In genomic region chrX:71210829-71211228, GRCh38 we compare ENCODE assay signal across 17 cellular contexts. TPM values are rescaled to one million over a fixed set of nuclear protein-coding genes. Genes with fewer than 3 reads are reported as not detected.
DNase-seq lines count a peak whose midpoint lies in the region; ATAC-seq, FAIRE-seq and TF ChIP-seq lines count a peak whose summit lies in the region.
"Had no signal": no experiment of that assay in that cellular context is flagged by ENCODE, and none has a peak within 500 bp of the region (broad histone marks: within the 10 kb centered on the region; RNA-seq: fewer than 3 reads in every experiment).

No MANE protein-coding gene starts in this region.

- TF ChIP-seq POLR2A in HepG2 (IDR thresholded peaks at IDR 0.05; ENCODE audit: insufficient read depth in 1 of 2, low read depth in 2 of 2, low read length in 2 of 2) (no peak), right lobe of liver (IDR thresholded peaks at IDR 0.05) (no peak), upper lobe of left lung (IDR thresholded peaks at IDR 0.05) (no peak)

- H3K4me2 ChIP-seq in HepG2 (ENCODE audit: low read depth, low read length) (no peak overlapping the region), fibroblast of lung (ENCODE audit: extremely low read depth, insufficient read depth, low read length) (no peak overlapping the region)

- no peaks in the 10 kb centered on the region for H3K36me3 ChIP-seq in HepG2 (replicated peaks in 1 of 2; ENCODE audit: control insufficient read depth in 1 of 2, insufficient read depth in 2 of 2, low read length in 2 of 2)
- no peaks in the 10 kb centered on the region for H3K36me3 ChIP-seq in right lobe of liver
- H3K36me3 ChIP-seq in MG63: no peaks in the 10 kb centered on the region
- no peaks in the 10 kb centered on the region for H3K36me3 ChIP-seq in fibroblast of lung (ENCODE audit: control insufficient read depth, insufficient read depth, low read length)
- H3K36me3 ChIP-seq in upper lobe of left lung: no peaks in the 10 kb centered on the region

- H3K9me3 ChIP-seq in HepG2 (ENCODE audit: low read length) (no peaks in the 10 kb centered on the region), right lobe of liver (no peaks in the 10 kb centered on the region), MG63 (no peaks in the 10 kb centered on the region), fibroblast of lung (ENCODE audit: control insufficient read depth, insufficient read depth, low read depth, low read length) (no peaks in the 10 kb centered on the region), upper lobe of left lung (no peaks in the 10 kb centered on the region)

- H3K27ac ChIP-seq in HepG2 (ENCODE audit: extremely low read length, insufficient read depth, low read length): no peak overlapping the region
- H3K27ac ChIP-seq in right lobe of liver: no peak overlapping the region
- H3K27ac ChIP-seq in fibroblast of lung (ENCODE audit: insufficient read depth, low read length): no peak overlapping the region
- no peak overlapping the region for H3K27ac ChIP-seq in upper lobe of left lung
- H3K27ac ChIP-seq: HL-60 had no signal

- in situ Hi-C loops in HepG2 (cut with HindIII; ENCODE audit: extremely low pct_ligation_motif_present, low pct_unique_long_range_greater_than_20kb): no loop called here

- no peaks in the 10 kb centered on the region; a peak in 1 of 5 replicates for H3K27me3 ChIP-seq in HepG2 (ENCODE audit: control insufficient read depth in 1 of 2, insufficient read depth in 2 of 2, low read length in 2 of 2)
- H3K27me3 ChIP-seq in right lobe of liver: no peaks in the 10 kb centered on the region
- no peaks in the 10 kb centered on the region for H3K27me3 ChIP-seq in MG63
- H3K27me3 ChIP-seq in fibroblast of lung (ENCODE audit: control insufficient read depth, insufficient read depth, low read length): no peaks in the 10 kb centered on the region
- no peaks in the 10 kb centered on the region for H3K27me3 ChIP-seq in upper lobe of left lung

- POLR2A ChIA-PET in HepG2 (lab: Yijun Ruan, JAX): no interaction called here

- no peak for TF ChIP-seq RAD21 in HepG2 (CRISPR knock-in tag; IDR thresholded peaks at IDR 0.05)

- no peak overlapping the region for H3K9ac ChIP-seq in HepG2 (ENCODE audit: insufficient read depth, low read depth, low read length)
- no peak overlapping the region for H3K9ac ChIP-seq in fibroblast of lung (ENCODE audit: insufficient read depth, low read length)

- WGBS in HepG2 (ENCODE audit: low lambda C conversion rate): 83% methylated on average over 3 of the region's 4 CpGs
- 60% methylated on average over 2 of the region's 4 CpGs for WGBS in right lobe of liver (ENCODE audit: insufficient coverage, low coverage, low lambda C conversion rate, missing lambda C conversion rate)
- WGBS in upper lobe of left lung, 2 donors: 83 to 88% methylated on average over 4 of the region's 4 CpGs

- H3K4me3 ChIP-seq in HepG2 (replicated peaks in 1 of 3; ENCODE audit: insufficient read depth in 1 of 3, low read depth in 2 of 3, low read length in 3 of 3): no peak overlapping the region
- no peak overlapping the region for H3K4me3 ChIP-seq in right lobe of liver
- no peak overlapping the region for H3K4me3 ChIP-seq in MG63
- no peak overlapping the region for H3K4me3 ChIP-seq in fibroblast of lung (replicated peaks in 1 of 4; ENCODE audit: control extremely low read depth in 1 of 4, insufficient read depth in 1 of 4, low read depth in 3 of 4, low read length in 4 of 4)
- H3K4me3 ChIP-seq in upper lobe of left lung: no peak overlapping the region

- CTCF ChIA-PET in HepG2 (lab: Yijun Ruan, JAX; ENCODE audit: low intra/inter-chr PET ratio, low total read pairs): no interaction called here

- FAIRE-seq in HepG2 (lab: Jason Lieb, UNC): no peak

- TF ChIP-seq CTCF in HepG2 (CRISPR knock-in tag; IDR thresholded peaks at IDR 0.05) (no peak), right lobe of liver (IDR thresholded peaks at IDR 0.05) (no peak), fibroblast of lung (conservative IDR thresholded peaks at IDR 0.05 in 1 of 2, IDR thresholded peaks at IDR 0.05 in 1 of 2; ENCODE audit: low read depth in 1 of 2, low read length in 2 of 2) (no peak), upper lobe of left lung (IDR thresholded peaks at IDR 0.05) (no peak)

- H3K4me1 ChIP-seq in HepG2 (ENCODE audit: insufficient read depth, low read length) (peaks cover 26% of the 10 kb centered on the region), right lobe of liver (peaks cover 0 to 21% (median 9%) of the 10 kb centered on the region in 4 donors), fibroblast of lung (ENCODE audit: control insufficient read depth, extremely low read depth, insufficient read depth, low read length) (no peaks in the 10 kb centered on the region), upper lobe of left lung (no peaks in the 10 kb centered on the region)

- peaks cover 6% of the 10 kb centered on the region for H3K79me2 ChIP-seq in HepG2 (ENCODE audit: insufficient read depth, low read length)
- H3K79me2 ChIP-seq in fibroblast of lung (ENCODE audit: control insufficient read depth, insufficient read depth, low read length): no peaks in the 10 kb centered on the region

- intact Hi-C loops in HepG2 (cut with micrococcal nuclease; ENCODE audit: unreplicated experiment): no loop called here
- intact Hi-C loops in right lobe of liver (cut with DNase I): no loop called here

- H4K20me1 ChIP-seq in HepG2 (ENCODE audit: insufficient read depth, low read length) (no peaks in the 10 kb centered on the region), fibroblast of lung (ENCODE audit: control insufficient read depth, extremely low read depth, insufficient read depth, low read length) (no peaks in the 10 kb centered on the region)

- no peak for TF ChIP-seq EP300 in HepG2 (IDR thresholded peaks at IDR 0.05; ENCODE audit: low read depth in 2 of 2, low read length in 2 of 2)
- no peak for TF ChIP-seq EP300 in HepG2 (CRISPR knock-in tag; IDR thresholded peaks at IDR 0.05; ENCODE audit: borderline replicate concordance)
- TF ChIP-seq EP300 in upper lobe of left lung (IDR thresholded peaks at IDR 0.05): no peak

- BruUV-seq in HepG2 (replicated peaks; lab: Mats Ljungman, UMichigan): no TSS peak

- DNase-seq in HepG2 (ENCODE audit: low spot score) (no peak), right lobe of liver (no peak), MG63 (peak; percentile 47), fibroblast of lung (ENCODE audit: low read depth in 2 of 2) (peak; percentile 34), stromal cell of bone marrow (ENCODE audit: low read depth) (peak; percentile 70), upper lobe of left lung (no peak), SHP77 (lab: John Stamatoyannopoulos, UW) (no peak), NCI-H510A (lab: John Stamatoyannopoulos, UW) (no peak)
- DNase-seq: 8988T, GF-D8, H9, KBM-7, NCI-H1436, NCI-H2029 treated with DMSO at 0.1 percent for 48 hours, NCI-H774 had no signal

- ATAC-seq in HepG2 (no peak), right lobe of liver (no peak), upper lobe of left lung (ENCODE audit: low FRiP score in 2 of 2) (no peak)

- H2AFZ ChIP-seq in HepG2 (ENCODE audit: low read length) (no peak overlapping the region), fibroblast of lung (ENCODE audit: low read length) (no peak overlapping the region)

RNA-seq across cellular contexts. Expression of gene GJB1, which starts 12.2 kb away (rescaled TPM):
- total RNA-seq in HepG2 (2016; rRNA removed; fragmentation: Illumina TruSeq; extraction: Trizol): 47.8 and 111 TPM in 2 replicates
- total RNA-seq in HepG2 (2016; cell fraction: cytosol; rRNA removed; fragmentation: Illumina TruSeq; extraction: Trizol; ENCODE audit: low read depth): 30.0 and 31.9 TPM in 2 replicates
- total RNA-seq in HepG2 (2016; cell fraction: insoluble cytoplasmic fraction; rRNA removed; fragmentation: Illumina TruSeq; extraction: Trizol): 43.6 and 115 TPM in 2 replicates
- 50.9 and 52.8 TPM in 2 replicates for total RNA-seq in HepG2 (2016; cell fraction: membrane; rRNA removed; fragmentation: Illumina TruSeq; extraction: Trizol)
- total RNA-seq in HepG2 (2016; cell fraction: nucleus; rRNA removed; fragmentation: Illumina TruSeq; extraction: Trizol): 68.5 and 79.5 TPM in 2 replicates
- 161 and 197 TPM in 2 replicates for polyA plus RNA-seq in HepG2 (2011; rRNA removed)
- polyA plus RNA-seq in HepG2 (2011; cell fraction: cytosol; rRNA removed): 307 and 330 TPM in 2 replicates
- 86.1 and 111 TPM in 2 replicates for polyA plus RNA-seq in HepG2 (2011; cell fraction: nucleus; rRNA removed)
- 102 and 110 TPM in 2 replicates for polyA plus RNA-seq in HepG2 (2012)
- polyA plus RNA-seq in HepG2 (2016; cell fraction: cytosol; fragmentation: Illumina TruSeq; extraction: Trizol; ENCODE audit: low read depth): 39.6 and 40.8 TPM in 2 replicates
- 45.8 and 50.6 TPM in 2 replicates for polyA plus RNA-seq in HepG2 (2016; cell fraction: insoluble cytoplasmic fraction; fragmentation: Illumina TruSeq; extraction: Trizol; ENCODE audit: low read depth)
- polyA plus RNA-seq in HepG2 (2016; cell fraction: membrane; fragmentation: Illumina TruSeq; extraction: Trizol; ENCODE audit: low read depth): 50.7 and 51.5 TPM in 2 replicates
- 115 and 127 TPM in 2 replicates for polyA plus RNA-seq in HepG2 (2016; cell fraction: nucleus; fragmentation: Illumina TruSeq; extraction: Trizol; ENCODE audit: insufficient read depth, low read depth)
- 332 TPM in 1 of 2 replicates, not detected in the other for polyA minus RNA-seq in HepG2 (2011; rRNA and poly(A)+ RNA removed; ENCODE audit: low replicate concordance)
- 64.5 and 82.6 TPM in 2 replicates for polyA minus RNA-seq in HepG2 (2011; cell fraction: cytosol; rRNA and poly(A)+ RNA removed)
- 18.2 and 29.2 TPM in 2 replicates for polyA minus RNA-seq in HepG2 (2011; cell fraction: nucleus; rRNA and poly(A)+ RNA removed)
- 100 to 1,000 TPM; 120 to 329 (median 205) TPM for total RNA-seq in right lobe of liver
- total RNA-seq in MG63 (2014; rRNA removed; shearing (Covaris generic); ENCODE audit: low replicate concordance): not detected in 2 replicates
- not detected in 2 replicates for total RNA-seq in fibroblast of lung
- not detected in 2 replicates for polyA plus RNA-seq in fibroblast of lung
- not detected in 2 replicates for polyA plus RNA-seq in fibroblast of lung (2012)
- polyA minus RNA-seq in fibroblast of lung (ENCODE audit: low replicate concordance): not detected in 2 replicates
- 1 to 10 TPM in 3 of 6 donors, not detected in 3; 1.4 to 4.0 (median 2.7) TPM for total RNA-seq in upper lobe of left lung
- total RNA-seq: H9, NCI-H460 had no signal

RNA-seq across cellular contexts. Expression of gene ZMYM3, which starts 43.1 kb away (rescaled TPM):
- total RNA-seq in HepG2 (2016; rRNA removed; fragmentation: Illumina TruSeq; extraction: Trizol): 26.4 and 34.7 TPM in 2 replicates
- 4.0 and 4.2 TPM in 2 replicates for total RNA-seq in HepG2 (2016; cell fraction: cytosol; rRNA removed; fragmentation: Illumina TruSeq; extraction: Trizol; ENCODE audit: low read depth)
- 26.2 and 32.3 TPM in 2 replicates for total RNA-seq in HepG2 (2016; cell fraction: insoluble cytoplasmic fraction; rRNA removed; fragmentation: Illumina TruSeq; extraction: Trizol)
- total RNA-seq in HepG2 (2016; cell fraction: membrane; rRNA removed; fragmentation: Illumina TruSeq; extraction: Trizol): 8.5 and 9.0 TPM in 2 replicates
- total RNA-seq in HepG2 (2016; cell fraction: nucleus; rRNA removed; fragmentation: Illumina TruSeq; extraction: Trizol): 27.9 and 28.4 TPM in 2 replicates
- 35.4 and 41.5 TPM in 2 replicates for polyA plus RNA-seq in HepG2 (2011; rRNA removed)
- polyA plus RNA-seq in HepG2 (2011; cell fraction: cytosol; rRNA removed): 22.2 and 22.7 TPM in 2 replicates
- 139 and 141 TPM in 2 replicates for polyA plus RNA-seq in HepG2 (2011; cell fraction: nucleus; rRNA removed)
- 34.7 and 36.0 TPM in 2 replicates for polyA plus RNA-seq in HepG2 (2012)
- polyA plus RNA-seq in HepG2 (2016; cell fraction: cytosol; fragmentation: Illumina TruSeq; extraction: Trizol; ENCODE audit: low read depth): 1.3 and 1.5 TPM in 2 replicates
- polyA plus RNA-seq in HepG2 (2016; cell fraction: insoluble cytoplasmic fraction; fragmentation: Illumina TruSeq; extraction: Trizol; ENCODE audit: low read depth): 23.8 and 29.3 TPM in 2 replicates
- 3.9 and 4.4 TPM in 2 replicates for polyA plus RNA-seq in HepG2 (2016; cell fraction: membrane; fragmentation: Illumina TruSeq; extraction: Trizol; ENCODE audit: low read depth)
- polyA plus RNA-seq in HepG2 (2016; cell fraction: nucleus; fragmentation: Illumina TruSeq; extraction: Trizol; ENCODE audit: insufficient read depth, low read depth): 56.0 and 62.2 TPM in 2 replicates
- polyA minus RNA-seq in HepG2 (2011; rRNA and poly(A)+ RNA removed; ENCODE audit: low replicate concordance): 41.9 and 70.9 TPM in 2 replicates
- 35.6 and 37.1 TPM in 2 replicates for polyA minus RNA-seq in HepG2 (2011; cell fraction: cytosol; rRNA and poly(A)+ RNA removed)
- 37.1 and 49.9 TPM in 2 replicates for polyA minus RNA-seq in HepG2 (2011; cell fraction: nucleus; rRNA and poly(A)+ RNA removed)
- total RNA-seq in right lobe of liver: 10 to 100 TPM in 3 of 6 experiments, 1 to 10 TPM in 3; 8.2 to 13.7 (median 10.1) TPM
- 2.7 and 10.0 TPM in 2 replicates for total RNA-seq in MG63 (2014; rRNA removed; shearing (Covaris generic); ENCODE audit: low replicate concordance)
- total RNA-seq in fibroblast of lung: 9.2 and 16.8 TPM in 2 replicates
- polyA plus RNA-seq in fibroblast of lung: 13.4 and 16.3 TPM in 2 replicates
- polyA plus RNA-seq in fibroblast of lung (2012): 16.0 and 16.2 TPM in 2 replicates
- 50.6 and 62.9 TPM in 2 replicates for polyA minus RNA-seq in fibroblast of lung (ENCODE audit: low replicate concordance)
- 10 to 100 TPM; 12.8 to 32.5 (median 21.6) TPM for total RNA-seq in upper lobe of left lung

Comparison
In these comparisons a context has a peak if more than half of its experiments do, and no peak if none do; other contexts are left out.
1. DNase-seq: peak in MG63 (single experiment), fibroblast of lung (2 of 2) and stromal cell of bone marrow (single experiment); none in HepG2 (single experiment), right lobe of liver (0 of 3), upper lobe of left lung (0 of 2), SHP77 (0 of 2) and NCI-H510A (single experiment).
2. RNA of gene GJB1, which starts 12.2 kb away (total RNA-seq): 120 to 329 TPM in right lobe of liver and 30.0 to 115 TPM in HepG2; 1.4 to 4.0 TPM in upper lobe of left lung, not detected in MG63 and not detected in fibroblast of lung; every median in the first group is over 4 times any median in the second.